ENCODE assay signal across 1 cellular context in the genomic region with DNA sequence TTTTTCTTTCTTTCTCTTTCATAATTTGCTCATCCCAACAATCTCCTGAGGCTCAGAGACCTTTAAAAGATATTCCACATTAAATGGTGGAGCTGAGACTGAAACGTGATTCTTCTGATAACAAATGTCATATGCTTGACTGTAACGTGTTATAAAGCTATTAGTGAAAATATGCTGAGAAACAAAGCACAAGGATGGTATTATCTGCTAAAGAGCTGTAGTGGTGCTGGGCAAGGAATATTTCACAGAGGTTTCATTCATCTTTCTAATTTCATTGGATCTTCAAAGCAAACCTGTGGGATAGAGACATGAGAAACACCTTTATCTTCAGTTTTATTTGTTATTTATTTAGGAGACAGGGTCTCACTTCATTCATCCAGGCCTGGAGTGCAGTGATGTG.
TF ChIP-seq lines count a peak whose summit lies in the region.

No MANE protein-coding gene starts in this region.

TF ChIP-seq in SK-N-SH, 30 proteins besides CTCF, POLR2A, EP300 and RAD21:
- TF ChIP-seq YY1 (IDR thresholded peaks at IDR 0.05; ENCODE audit: low read depth), result no peak
- no peak for TF ChIP-seq SMC3 (IDR thresholded peaks at IDR 0.05; ENCODE audit: low read depth, low read length)
- TF ChIP-seq RXRA (IDR thresholded peaks at IDR 0.05; ENCODE audit: borderline replicate concordance, low read depth), result no peak
- no peak for TF ChIP-seq GABPA (IDR thresholded peaks at IDR 0.05; ENCODE audit: low read depth)
- no peak for TF ChIP-seq CHD2 (IDR thresholded peaks at IDR 0.05; ENCODE audit: low read length, partially characterized antibody)
- no peak for TF ChIP-seq FOXM1 (IDR thresholded peaks at IDR 0.05; ENCODE audit: low read depth)
- TF ChIP-seq RCOR1 (IDR thresholded peaks at IDR 0.05; ENCODE audit: low read length), result no peak
- TF ChIP-seq ELF1 (IDR thresholded peaks at IDR 0.05), result no peak
- TF ChIP-seq EZH2phosphoT487 (IDR thresholded peaks at IDR 0.05; ENCODE audit: borderline replicate concordance, low read depth), result no peak
- no peak for TF ChIP-seq MXI1 (IDR thresholded peaks at IDR 0.05; ENCODE audit: low read depth, low read length)
- TF ChIP-seq POLR2AphosphoS5 (IDR thresholded peaks at IDR 0.05; ENCODE audit: low read depth, low read length), result no peak
- TF ChIP-seq NFIC (IDR thresholded peaks at IDR 0.05; ENCODE audit: borderline replicate concordance), result no peak
- TF ChIP-seq RFX5 (IDR thresholded peaks at IDR 0.05; ENCODE audit: low read length), result no peak
- no peak for TF ChIP-seq TCF12 (IDR thresholded peaks at IDR 0.05)
